Comparison of ENCODE assay signal across 20 cellular contexts in genomic region chr4:121191351-121191750, GRCh38. TPM values are rescaled to one million over a fixed set of nuclear protein-coding genes. Genes with fewer than 3 reads are reported as not detected.
"Had no signal": no experiment of that assay in that cellular context is flagged by ENCODE, and none has a peak within 500 bp of the region (broad histone marks: within the 10 kb centered on the region; RNA-seq: fewer than 3 reads in every experiment).

No MANE protein-coding gene starts in this region.

- H3K27ac Mint-ChIP-seq: activated T-helper 2 cell treated with anti-CD3 and anti-CD28 coated beads, Interferon-gamma antibody, Interleukin-2, Interleukin-4, amounts not matched to agents 10 μg/mL and 5 μg/mL and 100 μg/mL, durations not matched to agents 14 hours and 24 hours and 36 hours; stimulated activated naive B cell treated with anti-CD40 and anti-IgM and Interleukin-4, amounts not matched to agents 10 μg/mL and 1 μg/mL and 100 μg/mL, for 72 hours had no signal

- H3K27me3 ChIP-seq: body of pancreas, ovary, thyroid gland had no signal

- H3K9me3 Mint-ChIP-seq: activated T-helper 2 cell treated with anti-CD3 and anti-CD28 coated beads, Interferon-gamma antibody, Interleukin-2, Interleukin-4, amounts not matched to agents 10 μg/mL and 5 μg/mL and 100 μg/mL, durations not matched to agents 14 hours and 24 hours and 36 hours; stimulated activated naive B cell treated with anti-CD40 and anti-IgM and Interleukin-4, amounts not matched to agents 10 μg/mL and 1 μg/mL and 100 μg/mL, for 72 hours had no signal

- H3K4me1 ChIP-seq: body of pancreas, lower lobe of right lung, thyroid gland had no signal

- DNase-seq: activated naive CD4-positive, alpha-beta T cell treated with anti-CD3 and anti-CD28 coated beads, Interleukin-2, amount 50 U/mL, for 16 hours; amygdala; body of pancreas; caudate nucleus; effector CD8-positive, alpha-beta T cell; foreskin melanocyte; head of caudate nucleus; left cardiac atrium; lower lobe of right lung; ovary; stimulated activated CD4-positive, alpha-beta T cell treated with anti-CD3 and anti-CD28 coated beads, Interleukin-12 subunit alpha, Interleukin-12 subunit beta, amount 100 ng/mL, for 4 hours; stimulated activated CD4-positive, alpha-beta T cell treated with anti-CD3 and anti-CD28 coated beads, Interleukin-2, amount 100 ng/mL, for 48 hours; stimulated activated naive B cell treated with anti-CD40 and anti-IgM and Interleukin-4, amounts not matched to agents 10 μg/mL and 1 μg/mL and 100 μg/mL, for 72 hours; SW 1271; T1000; thyroid gland had no signal

- H3K27ac ChIP-seq: body of pancreas, lower lobe of right lung, ovary, thyroid gland had no signal

- H3K36me3 ChIP-seq: lower lobe of right lung, ovary, thyroid gland had no signal

- H3K4me1 Mint-ChIP-seq: stimulated activated naive B cell treated with anti-CD40 and anti-IgM and Interleukin-4, amounts not matched to agents 10 μg/mL and 1 μg/mL and 100 μg/mL, for 72 hours had no signal

- H3K36me3 Mint-ChIP-seq: stimulated activated naive B cell treated with anti-CD40 and anti-IgM and Interleukin-4, amounts not matched to agents 10 μg/mL and 1 μg/mL and 100 μg/mL, for 72 hours had no signal

- H3K4me3 ChIP-seq: body of pancreas, ovary, thyroid gland had no signal

- ATAC-seq: activated CD4-positive, CD25-positive, alpha-beta regulatory T cell treated with anti-CD3 and anti-CD28 coated beads, Interleukin-2, amount 50 U/mL, for 24 hours; body of pancreas; left cardiac atrium; stimulated activated naive B cell treated with anti-CD40 and anti-IgM and Interleukin-4, amounts not matched to agents 10 μg/mL and 1 μg/mL and 100 μg/mL, for 72 hours had no signal

- H3K4me3 Mint-ChIP-seq: stimulated activated naive B cell treated with anti-CD40 and anti-IgM and Interleukin-4, amounts not matched to agents 10 μg/mL and 1 μg/mL and 100 μg/mL, for 72 hours had no signal

- H3K9me3 ChIP-seq: body of pancreas, lower lobe of right lung, ovary, thyroid gland had no signal

RNA-seq across cellular contexts. Expression of gene TNIP3, which starts 27.2 kb away (rescaled TPM):
- total RNA-seq: body of pancreas, SK-MEL-5, thyroid gland had no signal
- polyA plus RNA-seq: urinary bladder had no signal
